Comparison of ENCODE assay signal across 24 cellular contexts in genomic region chr4:186623546-186623945, GRCh38.
DNase-seq lines count a peak whose midpoint lies in the region; ATAC-seq, FAIRE-seq and TF ChIP-seq lines count a peak whose summit lies in the region.
"Had no signal": no experiment of that assay in that cellular context is flagged by ENCODE, and none has a peak within 500 bp of the region (broad histone marks: within the 10 kb centered on the region; RNA-seq: fewer than 3 reads in every experiment).

No MANE protein-coding gene starts in this region.

- H3K27me3 Mint-ChIP-seq in MCF 10A (ENCODE audit: insufficient read depth, unreplicated experiment) (no peaks in the 10 kb centered on the region), astrocyte (ENCODE audit: low read depth, unreplicated experiment) (no peaks in the 10 kb centered on the region), mesothelial cell of epicardium (ENCODE audit: low read depth) (no peaks in the 10 kb centered on the region)
- H3K27me3 Mint-ChIP-seq: activated CD4-positive, alpha-beta memory T cell treated with anti-CD3 and anti-CD28 coated beads for 36 hours; IgD-negative memory B cell had no signal

- BruUV-seq in MCF 10A (replicated peaks; lab: Mats Ljungman, UMichigan), result no TSS peak

- FAIRE-seq in astrocyte (lab: Jason Lieb, UNC), result no peak
- FAIRE-seq: A204.1 had no signal

- CTCF ChIA-PET in MCF 10A (lab: Yijun Ruan, JAX), result interaction anchor here (0.5 to 1.0 kb wide), 2 partner anchors 37 to 297 kb away, joined by 3 read pairs; no protein-coding TSS in a partner anchor

- peaks cover 70% of the 10 kb centered on the region for H3K36me3 Mint-ChIP-seq in MCF 10A (ENCODE audit: insufficient read depth, unreplicated experiment)
- peaks cover 45% of the 10 kb centered on the region for H3K36me3 Mint-ChIP-seq in astrocyte (ENCODE audit: low read depth, unreplicated experiment)
- peaks cover 62% of the 10 kb centered on the region for H3K36me3 Mint-ChIP-seq in mesothelial cell of epicardium
- H3K36me3 Mint-ChIP-seq: activated CD4-positive, alpha-beta memory T cell treated with anti-CD3 and anti-CD28 coated beads for 36 hours; CD14-positive monocyte; naive thymus-derived CD8-positive, alpha-beta T cell had no signal

- no peaks in the 10 kb centered on the region for H3K9me3 Mint-ChIP-seq in MCF 10A (ENCODE audit: unreplicated experiment)
- H3K9me3 Mint-ChIP-seq in astrocyte (ENCODE audit: unreplicated experiment), result no peaks in the 10 kb centered on the region
- no peaks in the 10 kb centered on the region for H3K9me3 Mint-ChIP-seq in mesothelial cell of epicardium

- H3K27ac Mint-ChIP-seq in MCF 10A (ENCODE audit: low read depth, unreplicated experiment) (peak overlapping the region; percentile 66), astrocyte (ENCODE audit: unreplicated experiment) (peak overlapping the region; percentile 54), mesothelial cell of epicardium (peak overlapping the region; percentile 65)
- H3K27ac Mint-ChIP-seq: activated CD4-positive, alpha-beta memory T cell treated with anti-CD3 and anti-CD28 coated beads for 36 hours; CD14-positive monocyte; IgD-negative memory B cell; naive thymus-derived CD8-positive, alpha-beta T cell had no signal

- H3K4me2 ChIP-seq in astrocyte (ENCODE audit: low read length), result peak overlapping the region; percentile 70

- DNase-seq in MCF 10A (ENCODE audit: unreplicated experiment), result no peak
- DNase-seq in breast epithelium (ENCODE audit: low spot score in 2 of 2), result no peak
- DNase-seq in astrocyte (ENCODE audit: low read depth), result peak; percentile 10
- no peak for DNase-seq in mesothelial cell of epicardium (ENCODE audit: low spot score in 2 of 2, unreplicated experiment in 2 of 2)
- DNase-seq in stimulated activated CD4-positive, alpha-beta T cell treated with anti-CD3 and anti-CD28 coated beads, Interleukin-2, amount 100 ng/mL, for 24 hours, result no peak
- no peak for DNase-seq in NK-92 treated with Interleukin-12 subunit alpha and Interleukin-12 subunit beta, amount 100 ng/mL, for 24 hours (lab: John Stamatoyannopoulos, UW)
- DNase-seq: activated CD4-positive, alpha-beta memory T cell treated with anti-CD3 and anti-CD28 coated beads for 36 hours; activated naive CD4-positive, alpha-beta T cell treated with anti-CD3 and anti-CD28 coated beads, Interleukin-2, amount 50 U/mL, for 16 hours; activated T-cell treated with anti-CD3 and anti-CD28 coated beads, Interleukin-2, amount 50 U/mL, for 1 hour; body of pancreas; DMS153; kidney glomerular epithelial cell; naive thymus-derived CD8-positive, alpha-beta T cell; NCI-H187 treated with DMSO at 0.1 percent for 48 hours; Right ventricle myocardium superior; stimulated activated CD4-positive, alpha-beta T cell treated with anti-CD3 and anti-CD28 coated beads, Interleukin-2, amount 100 ng/mL, for 48 hours; stomach had no signal

- no peaks in the 10 kb centered on the region for H3K27me3 ChIP-seq in breast epithelium
- H3K27me3 ChIP-seq in astrocyte (ENCODE audit: insufficient read depth, low read length), result no peaks in the 10 kb centered on the region
- H3K27me3 ChIP-seq: body of pancreas, gastroesophageal sphincter, stomach had no signal

- peaks cover 8% of the 10 kb centered on the region for H3K36me3 ChIP-seq in breast epithelium
- H3K36me3 ChIP-seq in astrocyte (ENCODE audit: insufficient read depth, low read length), result peaks cover 44% of the 10 kb centered on the region
- H3K36me3 ChIP-seq: prostate gland had no signal

- TF ChIP-seq POLR2A in breast epithelium (IDR thresholded peaks at IDR 0.05), result no peak

- H3K27ac ChIP-seq in breast epithelium, result no peak overlapping the region
- peak overlapping the region; percentile 77 for H3K27ac ChIP-seq in astrocyte (ENCODE audit: low read depth, low read length)
- H3K27ac ChIP-seq: body of pancreas, gastroesophageal sphincter, prostate gland, stomach had no signal

- no peak overlapping the region for H2AFZ ChIP-seq in astrocyte (ENCODE audit: low read depth, low read length)

- H3K79me2 ChIP-seq in astrocyte (ENCODE audit: insufficient read depth, low read length), result peaks cover 36% of the 10 kb centered on the region

- H3K4me1 Mint-ChIP-seq in MCF 10A (ENCODE audit: insufficient read depth, unreplicated experiment), result peaks cover 9% of the 10 kb centered on the region
- peaks cover 52% of the 10 kb centered on the region for H3K4me1 Mint-ChIP-seq in astrocyte (ENCODE audit: low read depth, unreplicated experiment)
- peaks cover 35% of the 10 kb centered on the region for H3K4me1 Mint-ChIP-seq in mesothelial cell of epicardium

- H3K4me3 ChIP-seq in breast epithelium (no peak overlapping the region), astrocyte (ENCODE audit: insufficient read depth, low read depth, low read length) (no peak overlapping the region)
- H3K4me3 ChIP-seq: body of pancreas, gastroesophageal sphincter, prostate gland, stomach had no signal

- H3K9ac ChIP-seq in astrocyte (ENCODE audit: low read length), result peak overlapping the region; percentile 59

- H4K20me1 ChIP-seq in astrocyte (ENCODE audit: insufficient read depth, low read length), result peaks cover 52% of the 10 kb centered on the region

- no peak for TF ChIP-seq CTCF in MCF 10A (IDR thresholded peaks at IDR 0.05; ENCODE audit: unreplicated experiment)
- TF ChIP-seq CTCF in breast epithelium (IDR thresholded peaks at IDR 0.05), result no peak
- no peak for TF ChIP-seq CTCF in astrocyte (IDR thresholded peaks at IDR 0.05; ENCODE audit: insufficient read depth, low read depth, low read length)
- no peak for TF ChIP-seq CTCF in mesothelial cell of epicardium (IDR thresholded peaks at IDR 0.05; ENCODE audit: unreplicated experiment)

- POLR2A ChIA-PET in MCF 10A (lab: Yijun Ruan, JAX), result no interaction called here

- intact Hi-C loops in MCF 10A (cut with micrococcal nuclease), result no loop called here
- intact Hi-C loops in breast epithelium (cut with DNase I; ENCODE audit: low total_unique reads), result no loop called here

- H3K4me3 Mint-ChIP-seq in MCF 10A (ENCODE audit: unreplicated experiment) (no peak overlapping the region), astrocyte (ENCODE audit: unreplicated experiment) (no peak overlapping the region), mesothelial cell of epicardium (no peak overlapping the region)
- H3K4me3 Mint-ChIP-seq: activated CD4-positive, alpha-beta memory T cell treated with anti-CD3 and anti-CD28 coated beads for 36 hours; CD14-positive monocyte; IgD-negative memory B cell; naive thymus-derived CD8-positive, alpha-beta T cell had no signal

- H3K4me1 ChIP-seq in breast epithelium (no peaks in the 10 kb centered on the region), astrocyte (ENCODE audit: insufficient read depth, low read length) (peaks cover 38% of the 10 kb centered on the region)
- H3K4me1 ChIP-seq: body of pancreas, prostate gland, stomach had no signal

- ATAC-seq in GM21717 (IDR thresholded peaks at IDR 0.05; ENCODE audit: unreplicated experiment) (no peak), GM19467 (IDR thresholded peaks at IDR 0.05; ENCODE audit: unreplicated experiment) (no peak)
- ATAC-seq: body of pancreas; naive thymus-derived CD8-positive, alpha-beta T cell had no signal

- no peaks in the 10 kb centered on the region for H3K9me3 ChIP-seq in breast epithelium
- H3K9me3 ChIP-seq in astrocyte (ENCODE audit: insufficient read depth, low read depth, low read length), result no peaks in the 10 kb centered on the region
- H3K9me3 ChIP-seq: body of pancreas, gastroesophageal sphincter, prostate gland, stomach had no signal
